ENCODE assay signal across 17 cellular contexts in the genomic region with DNA sequence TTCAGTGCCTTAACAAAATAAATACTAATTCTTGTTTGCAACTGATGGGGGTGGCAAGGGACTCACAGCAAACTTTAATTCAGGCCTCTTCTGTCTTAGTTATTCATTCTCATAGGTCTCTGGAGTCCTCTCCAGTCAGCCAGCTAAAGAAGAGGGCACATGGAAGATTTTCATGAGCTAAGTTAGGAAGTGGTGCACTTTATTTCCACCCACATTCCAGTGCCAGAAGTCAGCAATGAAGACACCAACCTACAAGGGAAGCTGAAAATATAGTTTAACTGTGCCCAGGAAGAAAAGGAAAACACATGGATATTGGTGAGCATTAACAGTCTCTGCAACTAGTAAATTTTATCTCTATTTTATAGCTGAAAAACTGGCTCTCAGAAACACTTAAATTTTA.
"Had no signal": no experiment of that assay in that cellular context is flagged by ENCODE, and none has a peak within 500 bp of the region (broad histone marks: within the 10 kb centered on the region; RNA-seq: fewer than 3 reads in every experiment).

No MANE protein-coding gene starts in this region.

- H3K27ac ChIP-seq: esophagus muscularis mucosa, left lung, neural progenitor cell, thoracic aorta, vagina, WERI-Rb-1 had no signal

- H3K4me2 ChIP-seq: neural progenitor cell had no signal

- DNase-seq: activated CD4-positive, CD25-positive, alpha-beta regulatory T cell treated with anti-CD3 and anti-CD28 coated beads, Interleukin-2, amount 50 U/mL, for 72 hours; activated T-cell treated with anti-CD3 and anti-CD28 coated beads, Interleukin-2, amount 50 U/mL, for 24 hours; aorta; central memory CD4-positive, alpha-beta T cell; effector memory CD8-positive, alpha-beta T cell; left lung; naive thymus-derived CD8-positive, alpha-beta T cell; stimulated activated CD4-positive, alpha-beta T cell treated with anti-CD3 and anti-CD28 coated beads, Interleukin-4, amount 100 ng/mL, for 24 hours; stimulated activated naive CD4-positive, alpha-beta T cell treated with Interleukin-2 at 50 U/mL for 16 hours; WERI-Rb-1 had no signal

- H2AFZ ChIP-seq: neural progenitor cell had no signal

- ATAC-seq: activated naive CD4-positive, alpha-beta T cell treated with anti-CD3 and anti-CD28 coated beads, Interleukin-2, amount 50 U/mL, for 72 hours; activated T-helper 17 cell treated with anti-CD3 and anti-CD28 coated beads, Interleukin-2, amount 50 U/mL, for 72 hours; effector memory CD8-positive, alpha-beta T cell; left lung; naive thymus-derived CD8-positive, alpha-beta T cell had no signal

- H3K4me1 ChIP-seq: esophagus muscularis mucosa, left lung, neural progenitor cell, vagina had no signal

- H3K36me3 ChIP-seq: left lung, neural progenitor cell, thoracic aorta, vagina, WERI-Rb-1 had no signal

- H3K9ac ChIP-seq: neural progenitor cell had no signal

- H3K9me3 ChIP-seq: left lung, thoracic aorta, vagina had no signal

- H3K27me3 ChIP-seq: esophagus muscularis mucosa, left lung, neural progenitor cell, vagina had no signal

- H3K4me3 ChIP-seq: esophagus muscularis mucosa, left lung, lung, neural progenitor cell, thoracic aorta, vagina had no signal
